In the genomic region with DNA sequence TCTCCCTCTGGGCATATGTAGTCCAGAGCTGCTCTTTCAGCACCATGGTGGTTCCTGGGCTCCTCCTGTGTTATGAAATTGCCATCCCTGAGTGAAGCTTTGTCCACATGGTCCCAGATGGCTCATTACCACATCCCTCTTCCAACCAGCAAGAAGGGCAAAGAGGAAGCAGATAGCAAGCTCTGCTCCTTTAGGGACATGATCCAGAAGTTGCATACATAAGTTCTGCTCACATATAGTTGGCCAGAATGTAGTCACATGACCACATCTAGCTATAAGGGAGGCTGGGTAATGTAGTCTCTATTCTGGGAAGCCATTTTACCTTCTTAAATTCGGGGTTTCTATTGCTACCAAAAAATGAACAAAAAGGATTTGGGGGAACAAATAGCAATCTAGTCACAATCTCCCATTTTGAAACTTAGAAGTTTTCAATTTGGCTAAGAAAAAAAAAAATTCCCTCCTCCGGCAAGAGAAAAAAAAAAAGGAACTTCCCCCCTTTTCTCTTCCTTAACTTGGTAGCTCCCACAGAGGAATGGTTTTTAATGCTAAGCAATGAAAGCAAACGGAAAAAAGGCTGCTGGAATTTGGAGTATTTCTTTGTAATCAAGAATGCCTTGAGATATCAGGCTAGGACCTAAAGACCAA, we compare ENCODE assay signal across 9 cellular contexts.
A peak's percentile ranks its signal among the peaks of the same experiment; 100 is the strongest.
DNase-seq lines count a peak whose midpoint lies in the region; ATAC-seq, FAIRE-seq and TF ChIP-seq lines count a peak whose summit lies in the region.
"Had no signal": no experiment of that assay in that cellular context is flagged by ENCODE, and none has a peak within 500 bp of the region (broad histone marks: within the 10 kb centered on the region; RNA-seq: fewer than 3 reads in every experiment).

No MANE protein-coding gene starts in this region.

- DNase-seq in GM12892 (ENCODE audit: insufficient read length) (no peak), NCI-H1694 (lab: John Stamatoyannopoulos, UW) (peak; percentile 33), astrocyte of the hippocampus (ENCODE audit: low read depth, low spot score) (peak; percentile 69), kidney tubule cell (ENCODE audit: low spot score) (peak; percentile 36), aorta (no peak), NCI-H510A treated with DMSO at 0.1 percent for 48 hours (lab: John Stamatoyannopoulos, UW) (no peak)
- no peak for DNase-seq in activated CD4-positive, alpha-beta memory T cell treated with anti-CD3 and anti-CD28 coated beads, Interleukin-2, amount 10 ng/mL, durations not matched to agents 7 days and 5 days
- no peak for DNase-seq in effector CD4-positive, alpha-beta T cell

- no peaks in the 10 kb centered on the region for H3K4me1 ChIP-seq in aorta (ENCODE audit: control insufficient read depth in 1 of 2, insufficient read depth in 2 of 2, low read length in 2 of 2)

- CTCF ChIA-PET in activated CD4-positive, alpha-beta memory T cell treated with anti-CD3 and anti-CD28 coated beads, Interleukin-2, amount 10 ng/mL, durations not matched to agents 7 days and 5 days (lab: Charles Lee), result no interaction called here

- TF ChIP-seq POLR2A in GM12892 (IDR thresholded peaks at IDR 0.05; ENCODE audit: low read depth, low read length), result no peak

- H3K36me3 Mint-ChIP-seq in activated CD4-positive, alpha-beta memory T cell treated with anti-CD3 and anti-CD28 coated beads, Interleukin-2, amount 10 ng/mL, durations not matched to agents 7 days and 5 days (ENCODE audit: low read depth), result no peaks in the 10 kb centered on the region

- H3K4me3 Mint-ChIP-seq in activated CD4-positive, alpha-beta memory T cell treated with anti-CD3 and anti-CD28 coated beads, Interleukin-2, amount 10 ng/mL, durations not matched to agents 7 days and 5 days, result no peak overlapping the region

- 1 to 14% methylated on average over 3 of the region's 3 CpGs for WGBS in aorta, 2 donors

- no peaks in the 10 kb centered on the region for H3K27me3 ChIP-seq in aorta (ENCODE audit: control insufficient read depth in 1 of 2, insufficient read depth in 2 of 2, low read length in 1 of 2)

- no peaks in the 10 kb centered on the region for H3K27me3 Mint-ChIP-seq in activated CD4-positive, alpha-beta memory T cell treated with anti-CD3 and anti-CD28 coated beads, Interleukin-2, amount 10 ng/mL, durations not matched to agents 7 days and 5 days

- no peak overlapping the region for H3K4me3 ChIP-seq in aorta (ENCODE audit: low read length in 2 of 2)

- H3K9me3 ChIP-seq in aorta (ENCODE audit: control insufficient read depth, low read length), result no peaks in the 10 kb centered on the region

- no peak overlapping the region for H3K27ac ChIP-seq in aorta (ENCODE audit: low read depth in 1 of 2, low read length in 2 of 2)
- H3K27ac ChIP-seq: VCaP had no signal

- FAIRE-seq in GM12892 (lab: Jason Lieb, UNC), result peak; percentile 36

- POLR2A ChIA-PET in activated CD4-positive, alpha-beta memory T cell treated with anti-CD3 and anti-CD28 coated beads, Interleukin-2, amount 10 ng/mL, durations not matched to agents 7 days and 5 days (lab: Charles Lee), result interaction anchor here (1.2 kb wide), 1 partner anchor 13 kb away, joined by 3 read pairs; no protein-coding TSS in a partner anchor

- intact Hi-C loops in aorta (cut with DNase I), result no loop called here

- no peak overlapping the region for H3K27ac Mint-ChIP-seq in activated CD4-positive, alpha-beta memory T cell treated with anti-CD3 and anti-CD28 coated beads, Interleukin-2, amount 10 ng/mL, durations not matched to agents 7 days and 5 days

- H3K36me3 ChIP-seq in aorta (ENCODE audit: control insufficient read depth in 1 of 2, insufficient read depth in 2 of 2, low read length in 1 of 2), result no peaks in the 10 kb centered on the region

- no peaks in the 10 kb centered on the region for H3K9me3 Mint-ChIP-seq in activated CD4-positive, alpha-beta memory T cell treated with anti-CD3 and anti-CD28 coated beads, Interleukin-2, amount 10 ng/mL, durations not matched to agents 7 days and 5 days

- H3K4me1 Mint-ChIP-seq in activated CD4-positive, alpha-beta memory T cell treated with anti-CD3 and anti-CD28 coated beads, Interleukin-2, amount 10 ng/mL, durations not matched to agents 7 days and 5 days, result no peaks in the 10 kb centered on the region

- peak; percentile 50 for ATAC-seq in aorta (ENCODE audit: low FRiP score)

Comparison
In these comparisons a context has a peak if more than half of its experiments do, and no peak if none do; other contexts are left out.
1. DNase-seq: peak in NCI-H1694 (single experiment), astrocyte of the hippocampus (single experiment) and kidney tubule cell (single experiment); none in GM12892 (single experiment), aorta (0 of 2), activated CD4-positive, alpha-beta memory T cell treated with anti-CD3 and anti-CD28 coated beads, Interleukin-2, amount 10 ng/mL, durations not matched to agents 7 days and 5 days (single experiment), NCI-H510A treated with DMSO at 0.1 percent for 48 hours (single experiment) and effector CD4-positive, alpha-beta T cell (single experiment).